Comparison of ENCODE assay signal across 1 cellular context in the genomic region with DNA sequence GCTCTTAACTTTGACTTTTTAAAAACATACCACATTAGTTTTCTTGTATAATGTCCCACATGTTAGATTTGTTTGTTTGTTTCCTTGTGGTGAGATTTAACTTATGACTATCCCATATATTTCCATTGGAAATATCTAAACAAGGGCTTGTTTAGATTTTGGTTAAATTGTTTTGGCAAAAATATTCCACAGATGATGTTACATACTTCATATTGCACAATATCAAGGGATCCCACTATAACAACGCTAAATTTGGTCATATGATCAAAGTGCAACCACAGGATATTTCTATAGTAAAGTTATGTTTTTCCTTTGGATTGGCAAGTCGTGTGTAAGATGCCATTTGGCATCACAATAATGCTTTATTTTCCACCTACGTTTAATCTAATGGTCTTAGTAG.
TF ChIP-seq lines count a peak whose summit lies in the region.

No MANE protein-coding gene starts in this region.

TF ChIP-seq in H1, 55 proteins besides CTCF, POLR2A, EP300 and RAD21:
- TF ChIP-seq BCL11A (IDR thresholded peaks at IDR 0.05; ENCODE audit: low read depth in 2 of 2, low read length in 2 of 2) (no peak), CEBPB (IDR thresholded peaks at IDR 0.05; ENCODE audit: low read depth, low read length) (peak; percentile 19; the same call in 1 of the 2 replicates), RXRA (IDR thresholded peaks at IDR 0.05; ENCODE audit: insufficient read depth, low read depth, low read length) (no peak)
